16 cellular contexts compared by ENCODE assay signal in the genomic region with DNA sequence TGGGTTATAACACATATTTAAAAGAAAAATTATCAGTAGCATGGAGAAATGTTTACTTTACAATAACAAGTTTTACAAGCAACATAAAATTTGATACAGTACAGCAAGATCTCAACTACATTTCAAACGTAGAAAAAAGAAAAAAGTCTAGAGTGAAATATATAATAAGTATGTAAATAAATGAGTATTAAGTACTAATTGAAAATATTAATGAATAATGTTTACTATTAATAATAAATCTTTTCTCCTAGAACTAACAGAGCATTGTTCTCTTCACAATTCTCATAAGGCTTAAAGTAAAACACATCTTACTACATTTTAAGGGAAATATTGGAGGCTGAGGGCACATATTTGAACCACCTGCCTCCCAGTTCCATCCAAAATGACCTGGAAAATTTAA.
DNase-seq lines count a peak whose midpoint lies in the region; ATAC-seq, FAIRE-seq and TF ChIP-seq lines count a peak whose summit lies in the region.
"Had no signal": no experiment of that assay in that cellular context is flagged by ENCODE, and none has a peak within 500 bp of the region (broad histone marks: within the 10 kb centered on the region; RNA-seq: fewer than 3 reads in every experiment).

No MANE protein-coding gene starts in this region.

- no peak for TF ChIP-seq POLR2A in Peyer's patch (IDR thresholded peaks at IDR 0.05)

- FAIRE-seq in G401.6 (lab: Jason Lieb, UNC): peak; percentile 84
- FAIRE-seq: GM12891, GM19239 had no signal

- TF ChIP-seq CTCF in VCaP (conservative IDR thresholded peaks at IDR 0.05) (no peak), fibroblast of villous mesenchyme (IDR thresholded peaks at IDR 0.05; ENCODE audit: insufficient read depth, low read depth, low read length) (no peak), Peyer's patch (IDR thresholded peaks at IDR 0.05) (no peak)

- H3K9me3 ChIP-seq in Peyer's patch: no peaks in the 10 kb centered on the region

- H3K36me3 ChIP-seq in Peyer's patch: no peaks in the 10 kb centered on the region
- H3K36me3 ChIP-seq: BLaER1 treated with 17β-estradiol and CSF1 and Interleukin-3, amounts not matched to agents 10 nM and 100 nM had no signal

- H3K27ac ChIP-seq in VCaP (peak overlapping the region; percentile 3; the same call in 1 of the 2 replicates), Peyer's patch (no peak overlapping the region)
- H3K27ac ChIP-seq: BLaER1 treated with 17β-estradiol and CSF1 and Interleukin-3, amounts not matched to agents 10 nM and 100 nM had no signal

- DNase-seq in fibroblast of villous mesenchyme (ENCODE audit: low read depth) (peak; percentile 51), NCI-H1930 (lab: John Stamatoyannopoulos, UW) (no peak), epidermal melanocyte (ENCODE audit: insufficient read length, low spot score) (no peak), Peyer's patch (no peak)
- DNase-seq: 8988T; Calu3; CD8-positive, alpha-beta T cell; DMS79 treated with DMSO at 0.1 percent for 48 hours; GOT3; H7 had no signal

- H3K27me3 ChIP-seq in Peyer's patch: no peaks in the 10 kb centered on the region
- H3K27me3 ChIP-seq: BLaER1 treated with 17β-estradiol and CSF1 and Interleukin-3, amounts not matched to agents 10 nM and 100 nM had no signal

- H3K4me3 ChIP-seq in fibroblast of villous mesenchyme (ENCODE audit: low read depth, low read length) (no peak overlapping the region), Peyer's patch (no peak overlapping the region)
- H3K4me3 ChIP-seq: BLaER1 treated with 17β-estradiol and CSF1 and Interleukin-3, amounts not matched to agents 10 nM and 100 nM had no signal

- H3K4me1 ChIP-seq in Peyer's patch: no peaks in the 10 kb centered on the region

- ATAC-seq in HG02678 (IDR thresholded peaks at IDR 0.05; ENCODE audit: unreplicated experiment): no peak
- ATAC-seq: CD8-positive, alpha-beta T cell had no signal
